14 cellular contexts compared by ENCODE assay signal in the genomic region with DNA sequence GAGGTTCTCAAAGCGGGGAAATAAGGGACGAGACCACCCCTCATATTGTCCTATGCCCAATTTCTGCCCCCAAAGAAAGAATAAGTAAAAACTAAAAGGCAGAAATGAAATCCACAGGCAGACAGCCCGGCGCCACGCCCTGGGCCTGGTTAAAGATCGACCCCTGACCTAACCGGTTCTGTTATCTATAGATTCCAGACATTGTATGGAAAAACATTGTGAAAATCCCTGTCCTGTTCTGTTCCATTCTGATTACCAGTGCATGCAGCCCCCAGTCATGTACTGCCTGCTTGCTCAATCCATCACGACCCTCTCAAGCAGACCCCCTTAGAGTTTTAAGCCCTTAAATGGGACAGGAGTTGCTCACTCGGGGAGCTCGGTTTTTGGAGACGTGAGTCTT. TPM values are rescaled to one million over a fixed set of nuclear protein-coding genes. Genes with fewer than 3 reads are reported as not detected.
"Had no signal": no experiment of that assay in that cellular context is flagged by ENCODE, and none has a peak within 500 bp of the region (broad histone marks: within the 10 kb centered on the region; RNA-seq: fewer than 3 reads in every experiment).

No MANE protein-coding gene starts in this region.

RNA-seq across cellular contexts. Expression of gene CRYGD, which starts 6.9 kb away (rescaled TPM):
- total RNA-seq: activated B cell treated with CpG ODN at 0.5 μM for 24 hours; activated CD4-positive, alpha-beta memory T cell treated with anti-CD3 and anti-CD28 coated beads for 36 hours; activated CD4-positive, alpha-beta memory T cell treated with anti-CD3 and anti-CD28 coated beads, Interleukin-2, amount 10 ng/mL, durations not matched to agents 7 days and 5 days; activated CD4-positive, alpha-beta T cell treated with anti-CD3 and anti-CD28 coated beads for 36 hours; activated CD4-positive, alpha-beta T cell treated with anti-CD3 and anti-CD28 coated beads, Interleukin-2, amount 10 ng/mL, durations not matched to agents 24 days and 14 days; activated CD4-positive, alpha-beta T cell treated with anti-CD3 and anti-CD28 coated beads, Interleukin-2, amount 10 ng/mL, durations not matched to agents 7 days and 5 days; activated CD8-positive, alpha-beta memory T cell treated with anti-CD3 and anti-CD28 coated beads for 36 hours; activated CD8-positive, alpha-beta memory T cell treated with anti-CD3 and anti-CD28 coated beads, Interleukin-2, amount 10 ng/mL, durations not matched to agents 7 days and 5 days; activated CD8-positive, alpha-beta T cell treated with anti-CD3 and anti-CD28 coated beads for 36 hours; activated CD8-positive, alpha-beta T cell treated with anti-CD3 and anti-CD28 coated beads, Interleukin-2, amount 10 ng/mL, durations not matched to agents 7 days and 5 days; T-helper 1 cell treated with Interleukin-12 subunit alpha and Interleukin-12 subunit beta and Interleukin-4 antibody, amounts not matched to agents 30 ng/mL and 1 ng/mL, for 36 hours; T-helper 17 cell; T-helper 2 cell treated with Interferon-gamma antibody and Interleukin-4, amounts not matched to agents 100 ng/mL and 5 ng/mL, for 36 hours had no signal

RNA-seq across cellular contexts. Expression of gene CRYGC, which starts 12.2 kb away (rescaled TPM):
- total RNA-seq: activated B cell treated with CpG ODN at 0.5 μM for 24 hours; activated CD4-positive, alpha-beta memory T cell treated with anti-CD3 and anti-CD28 coated beads for 36 hours; activated CD4-positive, alpha-beta memory T cell treated with anti-CD3 and anti-CD28 coated beads, Interleukin-2, amount 10 ng/mL, durations not matched to agents 7 days and 5 days; activated CD4-positive, alpha-beta T cell treated with anti-CD3 and anti-CD28 coated beads for 36 hours; activated CD4-positive, alpha-beta T cell treated with anti-CD3 and anti-CD28 coated beads, Interleukin-2, amount 10 ng/mL, durations not matched to agents 24 days and 14 days; activated CD4-positive, alpha-beta T cell treated with anti-CD3 and anti-CD28 coated beads, Interleukin-2, amount 10 ng/mL, durations not matched to agents 7 days and 5 days; activated CD8-positive, alpha-beta memory T cell treated with anti-CD3 and anti-CD28 coated beads for 36 hours; activated CD8-positive, alpha-beta memory T cell treated with anti-CD3 and anti-CD28 coated beads, Interleukin-2, amount 10 ng/mL, durations not matched to agents 7 days and 5 days; activated CD8-positive, alpha-beta T cell treated with anti-CD3 and anti-CD28 coated beads for 36 hours; activated CD8-positive, alpha-beta T cell treated with anti-CD3 and anti-CD28 coated beads, Interleukin-2, amount 10 ng/mL, durations not matched to agents 7 days and 5 days; T-helper 1 cell treated with Interleukin-12 subunit alpha and Interleukin-12 subunit beta and Interleukin-4 antibody, amounts not matched to agents 30 ng/mL and 1 ng/mL, for 36 hours; T-helper 17 cell; T-helper 2 cell treated with Interferon-gamma antibody and Interleukin-4, amounts not matched to agents 100 ng/mL and 5 ng/mL, for 36 hours; WTC11 had no signal

RNA-seq across cellular contexts. Expression of gene CRYGB, which starts 28.6 kb away (rescaled TPM):
- total RNA-seq: activated B cell treated with CpG ODN at 0.5 μM for 24 hours; activated CD4-positive, alpha-beta memory T cell treated with anti-CD3 and anti-CD28 coated beads for 36 hours; activated CD4-positive, alpha-beta memory T cell treated with anti-CD3 and anti-CD28 coated beads, Interleukin-2, amount 10 ng/mL, durations not matched to agents 7 days and 5 days; activated CD4-positive, alpha-beta T cell treated with anti-CD3 and anti-CD28 coated beads for 36 hours; activated CD4-positive, alpha-beta T cell treated with anti-CD3 and anti-CD28 coated beads, Interleukin-2, amount 10 ng/mL, durations not matched to agents 24 days and 14 days; activated CD4-positive, alpha-beta T cell treated with anti-CD3 and anti-CD28 coated beads, Interleukin-2, amount 10 ng/mL, durations not matched to agents 7 days and 5 days; activated CD8-positive, alpha-beta memory T cell treated with anti-CD3 and anti-CD28 coated beads for 36 hours; activated CD8-positive, alpha-beta memory T cell treated with anti-CD3 and anti-CD28 coated beads, Interleukin-2, amount 10 ng/mL, durations not matched to agents 7 days and 5 days; activated CD8-positive, alpha-beta T cell treated with anti-CD3 and anti-CD28 coated beads for 36 hours; activated CD8-positive, alpha-beta T cell treated with anti-CD3 and anti-CD28 coated beads, Interleukin-2, amount 10 ng/mL, durations not matched to agents 7 days and 5 days; T-helper 1 cell treated with Interleukin-12 subunit alpha and Interleukin-12 subunit beta and Interleukin-4 antibody, amounts not matched to agents 30 ng/mL and 1 ng/mL, for 36 hours; T-helper 17 cell; T-helper 2 cell treated with Interferon-gamma antibody and Interleukin-4, amounts not matched to agents 100 ng/mL and 5 ng/mL, for 36 hours had no signal

RNA-seq across cellular contexts. Expression of gene CRYGA, which starts 46.0 kb away (rescaled TPM):
- total RNA-seq: activated B cell treated with CpG ODN at 0.5 μM for 24 hours; activated CD4-positive, alpha-beta memory T cell treated with anti-CD3 and anti-CD28 coated beads for 36 hours; activated CD4-positive, alpha-beta memory T cell treated with anti-CD3 and anti-CD28 coated beads, Interleukin-2, amount 10 ng/mL, durations not matched to agents 7 days and 5 days; activated CD4-positive, alpha-beta T cell treated with anti-CD3 and anti-CD28 coated beads for 36 hours; activated CD4-positive, alpha-beta T cell treated with anti-CD3 and anti-CD28 coated beads, Interleukin-2, amount 10 ng/mL, durations not matched to agents 24 days and 14 days; activated CD4-positive, alpha-beta T cell treated with anti-CD3 and anti-CD28 coated beads, Interleukin-2, amount 10 ng/mL, durations not matched to agents 7 days and 5 days; activated CD8-positive, alpha-beta memory T cell treated with anti-CD3 and anti-CD28 coated beads for 36 hours; activated CD8-positive, alpha-beta memory T cell treated with anti-CD3 and anti-CD28 coated beads, Interleukin-2, amount 10 ng/mL, durations not matched to agents 7 days and 5 days; activated CD8-positive, alpha-beta T cell treated with anti-CD3 and anti-CD28 coated beads for 36 hours; activated CD8-positive, alpha-beta T cell treated with anti-CD3 and anti-CD28 coated beads, Interleukin-2, amount 10 ng/mL, durations not matched to agents 7 days and 5 days; T-helper 1 cell treated with Interleukin-12 subunit alpha and Interleukin-12 subunit beta and Interleukin-4 antibody, amounts not matched to agents 30 ng/mL and 1 ng/mL, for 36 hours; T-helper 17 cell; T-helper 2 cell treated with Interferon-gamma antibody and Interleukin-4, amounts not matched to agents 100 ng/mL and 5 ng/mL, for 36 hours; WTC11 had no signal
